ENCODE assay signal across 8 cellular contexts in genomic region chr5:73796164-73797141, GRCh38.
DNase-seq lines count a peak whose midpoint lies in the region; ATAC-seq and TF ChIP-seq lines count a peak whose summit lies in the region.

No MANE protein-coding gene starts in this region.

- peak overlapping the region; percentile 67 for H3K9ac ChIP-seq in GM23248
- peak overlapping the region; percentile 67 for H3K9ac ChIP-seq in smooth muscle cell (ENCODE audit: low read depth)
- no peak overlapping the region for H3K9ac ChIP-seq in neural progenitor cell

- H3K36me3 ChIP-seq in GM23248 (ENCODE audit: low read depth) (no peaks in the 10 kb centered on the region), smooth muscle cell (ENCODE audit: low read depth) (no peaks in the 10 kb centered on the region), neural progenitor cell (no peaks in the 10 kb centered on the region)

- H3K27ac ChIP-seq in GM23248 (peak overlapping the region; percentile 89), smooth muscle cell (ENCODE audit: low read depth) (peak overlapping the region; percentile 88), neural progenitor cell (no peak overlapping the region)

- TF ChIP-seq CTCF in fibroblast of villous mesenchyme (IDR thresholded peaks at IDR 0.05; ENCODE audit: insufficient read depth, low read depth, low read length): no peak
- TF ChIP-seq CTCF in smooth muscle cell (IDR thresholded peaks at IDR 0.05; ENCODE audit: borderline replicate concordance, insufficient read depth, poor library complexity, severe bottlenecking): no peak
- TF ChIP-seq CTCF in neural progenitor cell (IDR thresholded peaks at IDR 0.05): no peak

- H3K27me3 Mint-ChIP-seq in neural progenitor cell (ENCODE audit: insufficient read depth, low read depth): no peaks in the 10 kb centered on the region

- H2AFZ ChIP-seq in GM23248: peak overlapping the region; percentile 40
- H2AFZ ChIP-seq in smooth muscle cell (ENCODE audit: low read depth): peak overlapping the region; percentile 31
- H2AFZ ChIP-seq in neural progenitor cell (replicated peaks): no peak overlapping the region

- H3K4me3 ChIP-seq in GM23248 (peak overlapping the region; percentile 12), fibroblast of villous mesenchyme (ENCODE audit: low read depth, low read length) (no peak overlapping the region), smooth muscle cell (no peak overlapping the region), neural progenitor cell (no peak overlapping the region)

- no peaks in the 10 kb centered on the region for H3K4me1 Mint-ChIP-seq in neural progenitor cell

- in situ Hi-C loops in GM23248 (cut with MboI): no loop called here

- peak; percentile 74 for DNase-seq in GM03348 (ENCODE audit: low spot score)
- peak; percentile 96 for DNase-seq in GM23248
- DNase-seq in OCI-M1 (lab: John Stamatoyannopoulos, UW): peak; percentile 32
- peak; percentile 94 for DNase-seq in fibroblast of villous mesenchyme (ENCODE audit: low read depth)
- no peak for DNase-seq in smooth muscle cell (lab: John Stamatoyannopoulos, UW; ENCODE audit: unreplicated experiment)
- no peak for DNase-seq in retina
- DNase-seq in neural progenitor cell (ENCODE audit: low spot score): no peak

- 26% methylated on average over 11 of the region's 11 CpGs for WGBS in GM23248 (ENCODE audit: low coverage in 1 of 2, low lambda C conversion rate in 2 of 2, missing lambda C conversion rate in 2 of 2), 2 experiments
- 56% methylated on average over 11 of the region's 11 CpGs for WGBS in smooth muscle cell (ENCODE audit: low lambda C conversion rate)

- H3K4me3 Mint-ChIP-seq in neural progenitor cell: no peak overlapping the region

- H3K4me1 ChIP-seq in GM23248 (ENCODE audit: insufficient read depth): peaks cover 22% of the 10 kb centered on the region
- no peaks in the 10 kb centered on the region for H3K4me1 ChIP-seq in smooth muscle cell (ENCODE audit: low read depth)
- no peaks in the 10 kb centered on the region for H3K4me1 ChIP-seq in neural progenitor cell

- no peaks in the 10 kb centered on the region for H3K9me3 Mint-ChIP-seq in neural progenitor cell

- no peak overlapping the region for H3K27ac Mint-ChIP-seq in neural progenitor cell

- no peaks in the 10 kb centered on the region for H3K36me3 Mint-ChIP-seq in neural progenitor cell

- no peaks in the 10 kb centered on the region for H3K9me3 ChIP-seq in GM23248 (ENCODE audit: low read depth)
- H3K9me3 ChIP-seq in smooth muscle cell (replicated peaks; ENCODE audit: low read depth): no peaks in the 10 kb centered on the region
- no peaks in the 10 kb centered on the region for H3K9me3 ChIP-seq in neural progenitor cell (ENCODE audit: low read depth)

- peak overlapping the region; percentile 66 for H3K4me2 ChIP-seq in GM23248 (ENCODE audit: unreplicated experiment)
- peak overlapping the region; percentile 48 for H3K4me2 ChIP-seq in smooth muscle cell
- no peak overlapping the region for H3K4me2 ChIP-seq in neural progenitor cell

- ATAC-seq in HG02885 (IDR thresholded peaks at IDR 0.05; ENCODE audit: poor library complexity, unreplicated experiment): no peak

- no peaks in the 10 kb centered on the region for H3K27me3 ChIP-seq in GM23248 (replicated peaks; ENCODE audit: insufficient read depth)
- H3K27me3 ChIP-seq in smooth muscle cell (ENCODE audit: low read depth): peaks cover 4% of the 10 kb centered on the region
- no peaks in the 10 kb centered on the region for H3K27me3 ChIP-seq in neural progenitor cell

- H3F3A ChIP-seq in GM23248 (ENCODE audit: insufficient read depth) (peaks cover 32% of the 10 kb centered on the region), smooth muscle cell (ENCODE audit: low read depth) (no peaks in the 10 kb centered on the region), neural progenitor cell (ENCODE audit: low read depth) (no peaks in the 10 kb centered on the region)

- H4K20me1 ChIP-seq in GM23248 (ENCODE audit: insufficient read depth) (no peaks in the 10 kb centered on the region), smooth muscle cell (ENCODE audit: low read depth) (no peaks in the 10 kb centered on the region), neural progenitor cell (ENCODE audit: low read depth) (no peaks in the 10 kb centered on the region)

- H3K79me2 ChIP-seq in GM23248 (ENCODE audit: insufficient read depth): no peaks in the 10 kb centered on the region
- no peaks in the 10 kb centered on the region for H3K79me2 ChIP-seq in smooth muscle cell (ENCODE audit: low read depth)
- no peaks in the 10 kb centered on the region for H3K79me2 ChIP-seq in neural progenitor cell (ENCODE audit: low read depth)

- H3K9me2 ChIP-seq in GM23248 (ENCODE audit: insufficient read depth): no peaks in the 10 kb centered on the region; the same call in 1 of the 2 replicates

Comparison
In these comparisons a context has a peak if more than half of its experiments do, and no peak if none do; other contexts are left out.
1. DNase-seq: peak in GM03348 (single experiment), GM23248 (single experiment), OCI-M1 (single experiment) and fibroblast of villous mesenchyme (single experiment); none in smooth muscle cell (single experiment), retina (single experiment) and neural progenitor cell (single experiment).